ENCODE assay signal across 8 cellular contexts in genomic region chr13:35978607-35979316, GRCh38.
DNase-seq lines count a peak whose midpoint lies in the region; ATAC-seq and TF ChIP-seq lines count a peak whose summit lies in the region.

No MANE protein-coding gene starts in this region.

- in situ Hi-C loops in T47D (cut with HindIII; ENCODE audit: low pct_unique_long_range_greater_than_20kb, low sequenced_read_pairs): no loop called here

- DNase-seq in activated T-cell treated with anti-CD3 and anti-CD28 coated beads for 24 hours (ENCODE audit: low read depth) (peak; percentile 7), NCI-H774 (lab: John Stamatoyannopoulos, UW) (peak; percentile 45), T47D (ENCODE audit: low read depth in 1 of 2, low spot score in 1 of 2) (peak; percentile 36 to 63), kidney epithelial cell (ENCODE audit: low read depth) (no peak), stromal cell of bone marrow (ENCODE audit: low read depth) (peak; percentile 64)
- DNase-seq in activated T-cell treated with anti-CD3 and anti-CD28 coated beads, Interleukin-2, amount 50 U/mL, for 48 hours: no peak
- no peak for DNase-seq in activated T-cell treated with anti-CD3 and anti-CD28 coated beads, Interleukin-2, amount 50 U/mL, for 1 hour

- H3K36me3 ChIP-seq in kidney epithelial cell (ENCODE audit: control insufficient read depth, insufficient read depth, low read length): no peaks in the 10 kb centered on the region

- H3K27me3 ChIP-seq in kidney epithelial cell (ENCODE audit: control insufficient read depth, insufficient read depth, low read length): no peaks in the 10 kb centered on the region

- no peak overlapping the region for H3K4me3 ChIP-seq in kidney epithelial cell (ENCODE audit: low read depth, low read length)

- TF ChIP-seq CTCF in kidney epithelial cell (IDR thresholded peaks at IDR 0.05; ENCODE audit: insufficient read depth, low read length, poor library complexity, severe bottlenecking): peak; percentile 52

- ATAC-seq in HG03103 (IDR thresholded peaks at IDR 0.05; ENCODE audit: low read depth, unreplicated experiment): peak; percentile 66

Comparison
In these comparisons a context has a peak if more than half of its experiments do, and no peak if none do; other contexts are left out.
1. DNase-seq: peak in activated T-cell treated with anti-CD3 and anti-CD28 coated beads for 24 hours (single experiment), NCI-H774 (single experiment), T47D (2 of 2) and stromal cell of bone marrow (single experiment); none in activated T-cell treated with anti-CD3 and anti-CD28 coated beads, Interleukin-2, amount 50 U/mL, for 48 hours (0 of 2), kidney epithelial cell (single experiment) and activated T-cell treated with anti-CD3 and anti-CD28 coated beads, Interleukin-2, amount 50 U/mL, for 1 hour (single experiment).